ENCODE assay signal across 2 cellular contexts in the genomic region with DNA sequence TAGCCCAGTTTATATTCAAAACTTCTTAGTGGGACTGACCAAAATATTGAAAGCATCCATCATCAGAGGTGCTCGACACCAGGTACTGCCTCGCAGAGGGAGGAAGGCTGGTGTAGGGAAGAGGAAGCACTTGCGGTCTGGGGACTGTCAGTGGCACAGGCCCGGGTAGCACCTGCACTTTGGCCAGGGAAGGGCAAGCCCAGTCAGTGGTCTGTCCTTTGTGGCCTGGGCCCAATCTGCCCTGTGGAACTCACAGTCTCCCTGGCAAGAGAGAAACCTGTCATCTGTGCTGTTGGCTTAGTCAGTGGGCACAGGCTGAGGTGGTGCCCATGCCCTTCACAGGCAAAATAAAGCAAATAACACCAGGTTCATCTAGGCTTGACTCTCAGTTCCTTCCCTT.
TF ChIP-seq lines count a peak whose summit lies in the region.

No MANE protein-coding gene starts in this region.

TF ChIP-seq in HEK293, 187 proteins besides CTCF, POLR2A, EP300 and RAD21 (continued from another document):
- TF ChIP-seq, protein P1, sequence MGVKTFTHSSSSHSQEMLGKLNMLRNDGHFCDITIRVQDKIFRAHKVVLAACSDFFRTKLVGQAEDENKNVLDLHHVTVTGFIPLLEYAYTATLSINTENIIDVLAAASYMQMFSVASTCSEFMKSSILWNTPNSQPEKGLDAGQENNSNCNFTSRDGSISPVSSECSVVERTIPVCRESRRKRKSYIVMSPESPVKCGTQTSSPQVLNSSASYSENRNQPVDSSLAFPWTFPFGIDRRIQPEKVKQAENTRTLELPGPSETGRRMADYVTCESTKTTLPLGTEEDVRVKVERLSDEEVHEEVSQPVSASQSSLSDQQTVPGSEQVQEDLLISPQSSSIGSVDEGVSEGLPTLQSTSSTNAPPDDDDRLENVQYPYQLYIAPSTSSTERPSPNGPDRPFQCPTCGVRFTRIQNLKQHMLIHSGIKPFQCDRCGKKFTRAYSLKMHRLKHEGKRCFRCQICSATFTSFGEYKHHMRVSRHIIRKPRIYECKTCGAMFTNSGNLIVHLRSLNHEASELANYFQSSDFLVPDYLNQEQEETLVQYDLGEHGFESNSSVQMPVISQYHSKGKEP (tag by site-specific recombination; IDR thresholded peaks at IDR 0.05): no peak
- TF ChIP-seq ZSCAN23 (tag by site-specific recombination; IDR thresholded peaks at IDR 0.05): no peak
- no peak for TF ChIP-seq ZNF174 (tag by site-specific recombination; IDR thresholded peaks at IDR 0.05)
- TF ChIP-seq ZNF175 (tag by site-specific recombination; IDR thresholded peaks at IDR 0.05): no peak

TF ChIP-seq in SK-N-SH treated with all-trans-retinoic acid at 6 μM for 48 hours, 23 proteins besides CTCF, POLR2A, EP300 and RAD21 (continued from another document):
- TF ChIP-seq, protein P2, sequence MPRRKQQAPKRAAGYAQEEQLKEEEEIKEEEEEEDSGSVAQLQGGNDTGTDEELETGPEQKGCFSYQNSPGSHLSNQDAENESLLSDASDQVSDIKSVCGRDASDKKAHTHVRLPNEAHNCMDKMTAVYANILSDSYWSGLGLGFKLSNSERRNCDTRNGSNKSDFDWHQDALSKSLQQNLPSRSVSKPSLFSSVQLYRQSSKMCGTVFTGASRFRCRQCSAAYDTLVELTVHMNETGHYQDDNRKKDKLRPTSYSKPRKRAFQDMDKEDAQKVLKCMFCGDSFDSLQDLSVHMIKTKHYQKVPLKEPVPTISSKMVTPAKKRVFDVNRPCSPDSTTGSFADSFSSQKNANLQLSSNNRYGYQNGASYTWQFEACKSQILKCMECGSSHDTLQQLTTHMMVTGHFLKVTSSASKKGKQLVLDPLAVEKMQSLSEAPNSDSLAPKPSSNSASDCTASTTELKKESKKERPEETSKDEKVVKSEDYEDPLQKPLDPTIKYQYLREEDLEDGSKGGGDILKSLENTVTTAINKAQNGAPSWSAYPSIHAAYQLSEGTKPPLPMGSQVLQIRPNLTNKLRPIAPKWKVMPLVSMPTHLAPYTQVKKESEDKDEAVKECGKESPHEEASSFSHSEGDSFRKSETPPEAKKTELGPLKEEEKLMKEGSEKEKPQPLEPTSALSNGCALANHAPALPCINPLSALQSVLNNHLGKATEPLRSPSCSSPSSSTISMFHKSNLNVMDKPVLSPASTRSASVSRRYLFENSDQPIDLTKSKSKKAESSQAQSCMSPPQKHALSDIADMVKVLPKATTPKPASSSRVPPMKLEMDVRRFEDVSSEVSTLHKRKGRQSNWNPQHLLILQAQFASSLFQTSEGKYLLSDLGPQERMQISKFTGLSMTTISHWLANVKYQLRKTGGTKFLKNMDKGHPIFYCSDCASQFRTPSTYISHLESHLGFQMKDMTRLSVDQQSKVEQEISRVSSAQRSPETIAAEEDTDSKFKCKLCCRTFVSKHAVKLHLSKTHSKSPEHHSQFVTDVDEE (CRISPR knock-in tag; IDR thresholded peaks at IDR 0.05): no peak
- TF ChIP-seq CSDC2 (CRISPR knock-in tag; IDR thresholded peaks at IDR 0.05) (no peak), GLIS3 (CRISPR knock-in tag; IDR thresholded peaks at IDR 0.05) (no peak)
- TF ChIP-seq, protein P3, sequence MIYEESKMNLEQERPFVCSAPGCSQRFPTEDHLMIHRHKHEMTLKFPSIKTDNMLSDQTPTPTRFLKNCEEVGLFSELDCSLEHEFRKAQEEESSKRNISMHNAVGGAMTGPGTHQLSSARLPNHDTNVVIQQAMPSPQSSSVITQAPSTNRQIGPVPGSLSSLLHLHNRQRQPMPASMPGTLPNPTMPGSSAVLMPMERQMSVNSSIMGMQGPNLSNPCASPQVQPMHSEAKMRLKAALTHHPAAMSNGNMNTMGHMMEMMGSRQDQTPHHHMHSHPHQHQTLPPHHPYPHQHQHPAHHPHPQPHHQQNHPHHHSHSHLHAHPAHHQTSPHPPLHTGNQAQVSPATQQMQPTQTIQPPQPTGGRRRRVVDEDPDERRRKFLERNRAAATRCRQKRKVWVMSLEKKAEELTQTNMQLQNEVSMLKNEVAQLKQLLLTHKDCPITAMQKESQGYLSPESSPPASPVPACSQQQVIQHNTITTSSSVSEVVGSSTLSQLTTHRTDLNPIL (CRISPR knock-in tag; IDR thresholded peaks at IDR 0.05; ENCODE audit: low read depth): no peak
- TF ChIP-seq, protein P4, sequence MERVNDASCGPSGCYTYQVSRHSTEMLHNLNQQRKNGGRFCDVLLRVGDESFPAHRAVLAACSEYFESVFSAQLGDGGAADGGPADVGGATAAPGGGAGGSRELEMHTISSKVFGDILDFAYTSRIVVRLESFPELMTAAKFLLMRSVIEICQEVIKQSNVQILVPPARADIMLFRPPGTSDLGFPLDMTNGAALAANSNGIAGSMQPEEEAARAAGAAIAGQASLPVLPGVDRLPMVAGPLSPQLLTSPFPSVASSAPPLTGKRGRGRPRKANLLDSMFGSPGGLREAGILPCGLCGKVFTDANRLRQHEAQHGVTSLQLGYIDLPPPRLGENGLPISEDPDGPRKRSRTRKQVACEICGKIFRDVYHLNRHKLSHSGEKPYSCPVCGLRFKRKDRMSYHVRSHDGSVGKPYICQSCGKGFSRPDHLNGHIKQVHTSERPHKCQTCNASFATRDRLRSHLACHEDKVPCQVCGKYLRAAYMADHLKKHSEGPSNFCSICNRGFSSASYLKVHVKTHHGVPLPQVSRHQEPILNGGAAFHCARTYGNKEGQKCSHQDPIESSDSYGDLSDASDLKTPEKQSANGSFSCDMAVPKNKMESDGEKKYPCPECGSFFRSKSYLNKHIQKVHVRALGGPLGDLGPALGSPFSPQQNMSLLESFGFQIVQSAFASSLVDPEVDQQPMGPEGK (CRISPR knock-in tag; IDR thresholded peaks at IDR 0.05; ENCODE audit: borderline replicate concordance): no peak
